In genomic region chr9:129868571-129869486, GRCh38 we compare ENCODE assay signal across 10 cellular contexts. TPM values are rescaled to one million over a fixed set of nuclear protein-coding genes. Genes with fewer than 3 reads are reported as not detected.
A peak's percentile ranks its signal among the peaks of the same experiment; 100 is the strongest.
DNase-seq lines count a peak whose midpoint lies in the region; ATAC-seq and TF ChIP-seq lines count a peak whose summit lies in the region.
"Had no signal": no experiment of that assay in that cellular context is flagged by ENCODE, and none has a peak within 500 bp of the region (broad histone marks: within the 10 kb centered on the region; RNA-seq: fewer than 3 reads in every experiment).

No MANE protein-coding gene starts in this region.

- no peaks in the 10 kb centered on the region for H3K9me3 ChIP-seq in CD8-positive, alpha-beta T cell (ENCODE audit: low read length)

- no peaks in the 10 kb centered on the region for H3K27me3 ChIP-seq in CD8-positive, alpha-beta T cell (ENCODE audit: insufficient read depth, low read length)

- peaks cover 76% of the 10 kb centered on the region for H3K4me1 Mint-ChIP-seq in CD8-positive, alpha-beta T cell (ENCODE audit: low read depth)

- no peaks in the 10 kb centered on the region for H3K27me3 Mint-ChIP-seq in CD8-positive, alpha-beta T cell (ENCODE audit: low read depth)

- H3K9me3 Mint-ChIP-seq in CD8-positive, alpha-beta T cell: no peaks in the 10 kb centered on the region

- peaks cover 47% of the 10 kb centered on the region for H3K36me3 Mint-ChIP-seq in CD8-positive, alpha-beta T cell

- peak overlapping the region; percentile 85 for H3K27ac ChIP-seq in CD8-positive, alpha-beta T cell (ENCODE audit: low read depth, low read length)
- H3K27ac ChIP-seq: epithelial cell of prostate had no signal

- H3K4me1 ChIP-seq in CD8-positive, alpha-beta T cell (ENCODE audit: insufficient read depth, low read length): peaks cover 80% of the 10 kb centered on the region

- H3K36me3 ChIP-seq in CD8-positive, alpha-beta T cell (ENCODE audit: insufficient read depth, low read length): peaks cover 10% of the 10 kb centered on the region

- peak; percentile 85 to 97 (median 92) for DNase-seq in CD8-positive, alpha-beta T cell
- peak; percentile 82 to 85 for DNase-seq in activated CD4-positive, alpha-beta T cell treated with anti-CD3 and anti-CD28 coated beads, Interleukin-2, amount 50 U/mL, for 4 hours
- DNase-seq in central memory CD4-positive, alpha-beta T cell: peak; percentile 97
- DNase-seq in stimulated activated CD4-positive, alpha-beta T cell treated with anti-CD3 and anti-CD28 coated beads, Interleukin-15, amount 100 ng/mL, for 24 hours: peak; percentile 88
- no peak for DNase-seq in SIG-M5 treated with dmso at 0.1 percent for 504 hours (lab: John Stamatoyannopoulos, UW; ENCODE audit: unreplicated experiment)
- no peak for DNase-seq in HuH-7 (ENCODE audit: low spot score)
- no peak for DNase-seq in NCI-H1436 treated with DMSO at 0.1 percent for 48 hours (lab: John Stamatoyannopoulos, UW)
- DNase-seq in NCI-H2227 (lab: John Stamatoyannopoulos, UW; ENCODE audit: unreplicated experiment): no peak
- DNase-seq: IMR-90 had no signal

- ATAC-seq in CD8-positive, alpha-beta T cell: peak; percentile 87

- H3K4me3 ChIP-seq in CD8-positive, alpha-beta T cell (ENCODE audit: low read depth, low read length): peak overlapping the region; percentile 51

- H3K27ac Mint-ChIP-seq in CD8-positive, alpha-beta T cell: peak overlapping the region; percentile 95

- intact Hi-C loops in CD8-positive, alpha-beta T cell (cut with DNase I, micrococcal nuclease): loop anchor here (1.0 kb wide), 5 partner anchors 15 to 45 kb away; partner anchors contain the start of genes C9orf78 (in 2 of the 2), USP20 (in 2 of the 2) and TOR1A (in 1 of the 2)

- CTCF ChIA-PET in CD8-positive, alpha-beta T cell (lab: Charles Lee): interaction anchor here (1.3 to 2.4 kb wide), 7 partner anchors 8 to 79 kb away, joined by 3 to 12 read pairs (median 5); no protein-coding TSS in a partner anchor

- POLR2A ChIA-PET in CD8-positive, alpha-beta T cell (lab: Charles Lee): interaction anchor here (0.6 to 3.4 kb wide), 18 partner anchors 8 to 691 kb away, joined by 3 to 49 read pairs (median 4); partner anchors contain the start of genes C9orf78, IER5L and USP20

- peak overlapping the region; percentile 65 for H3K4me3 Mint-ChIP-seq in CD8-positive, alpha-beta T cell

- no peak for TF ChIP-seq CTCF in CD8-positive, alpha-beta T cell (IDR thresholded peaks at IDR 0.05)

RNA-seq across cellular contexts. Expression of gene USP20, which starts 33.6 kb away (rescaled TPM):
- total RNA-seq in CD8-positive, alpha-beta T cell: 10 to 100 TPM; 83.5 to 91.0 TPM

RNA-seq across cellular contexts. Expression of gene C9orf78, which starts 33.8 kb away (rescaled TPM):
- total RNA-seq in CD8-positive, alpha-beta T cell: 100 to 1,000 TPM; 176 to 190 TPM

RNA-seq across cellular contexts. Expression of gene TOR1A, which starts 44.9 kb away (rescaled TPM):
- 10 to 100 TPM; 18.9 to 19.6 TPM for total RNA-seq in CD8-positive, alpha-beta T cell

Comparison
In these comparisons a context has a peak if more than half of its experiments do, and no peak if none do; other contexts are left out.
1. DNase-seq: peak in CD8-positive, alpha-beta T cell (7 of 7), activated CD4-positive, alpha-beta T cell treated with anti-CD3 and anti-CD28 coated beads, Interleukin-2, amount 50 U/mL, for 4 hours (2 of 2), central memory CD4-positive, alpha-beta T cell (single experiment) and stimulated activated CD4-positive, alpha-beta T cell treated with anti-CD3 and anti-CD28 coated beads, Interleukin-15, amount 100 ng/mL, for 24 hours (single experiment); none in SIG-M5 treated with dmso at 0.1 percent for 504 hours (single experiment), HuH-7 (single experiment), NCI-H1436 treated with DMSO at 0.1 percent for 48 hours (single experiment) and NCI-H2227 (single experiment).